Comparison of ENCODE assay signal across 20 cellular contexts in genomic region chr19:13929956-13930355, GRCh38. TPM values are rescaled to one million over a fixed set of nuclear protein-coding genes. Genes with fewer than 3 reads are reported as not detected.
DNase-seq lines count a peak whose midpoint lies in the region; ATAC-seq, FAIRE-seq and TF ChIP-seq lines count a peak whose summit lies in the region.
"Had no signal": no experiment of that assay in that cellular context is flagged by ENCODE, and none has a peak within 500 bp of the region (broad histone marks: within the 10 kb centered on the region; RNA-seq: fewer than 3 reads in every experiment).

No MANE protein-coding gene starts in this region.

- peaks cover 30% of the 10 kb centered on the region for H3K36me3 Mint-ChIP-seq in MCF 10A (ENCODE audit: insufficient read depth, unreplicated experiment)

- H3K9me3 Mint-ChIP-seq in MCF 10A (ENCODE audit: unreplicated experiment): no peaks in the 10 kb centered on the region

- H3K4me3 ChIP-seq in breast epithelium (peak overlapping the region in 2 of 3 donors; percentile 35 to 47), HEK293 (ENCODE audit: low read depth, low read length) (no peak overlapping the region), GM12878 (no peak overlapping the region)
- H3K4me3 ChIP-seq: A549 had no signal

- no peak for ATAC-seq in GM12878
- no peak for ATAC-seq in HG03159 (IDR thresholded peaks at IDR 0.05; ENCODE audit: unreplicated experiment)
- ATAC-seq: A549, HCT116 had no signal

- DNase-seq in breast epithelium (ENCODE audit: low spot score in 2 of 2): no peak
- no peak for DNase-seq in MCF 10A (ENCODE audit: unreplicated experiment)
- DNase-seq in GM12878 (ENCODE audit: low read depth, low spot score): no peak
- no peak for DNase-seq in kidney glomerular epithelial cell (lab: John Stamatoyannopoulos, UW)
- DNase-seq in NK-92 treated with Interleukin-12 subunit alpha and Interleukin-12 subunit beta, amount 100 ng/mL, for 24 hours (lab: John Stamatoyannopoulos, UW): no peak
- DNase-seq: BE2C; CD4-positive, alpha-beta memory T cell; COR-L47; DMS79; IMR-90; KG1 had no signal

- no peak for TF ChIP-seq EP300 in GM12878 (IDR thresholded peaks at IDR 0.05; ENCODE audit: borderline replicate concordance in 1 of 2, control insufficient read depth in 1 of 2, low read depth in 2 of 2, low read length in 2 of 2)

- no peak overlapping the region for H3K9ac ChIP-seq in GM12878 (ENCODE audit: control insufficient read depth, insufficient read depth, low read length)

- in situ Hi-C loops in GM12878 (cut with MboI): no loop called here

- H3K4me2 ChIP-seq in GM12878 (ENCODE audit: control insufficient read depth, insufficient read depth): no peak overlapping the region
- H3K4me2 ChIP-seq: A549 had no signal

- RAD21 ChIA-PET in GM12878 (lab: Charles Lee; ENCODE audit: unreplicated experiment): no interaction called here

- no peak for FAIRE-seq in GM12878 (lab: Jason Lieb, UNC)
- FAIRE-seq: A549, GM12892, H54 had no signal

- H3K9me3 ChIP-seq in breast epithelium (no peaks in the 10 kb centered on the region), HEK293 (ENCODE audit: control insufficient read depth, insufficient read depth, low read depth, low read length) (no peaks in the 10 kb centered on the region), GM12878 (replicated peaks; ENCODE audit: control insufficient read depth, insufficient read depth, low read length) (no peaks in the 10 kb centered on the region)
- H3K9me3 ChIP-seq: A549, BE2C had no signal

- no peak overlapping the region for H2AFZ ChIP-seq in GM12878 (ENCODE audit: control insufficient read depth, low read depth, low read length)

- 85% methylated on average over 5 of the region's 17 CpGs for WGBS in GM12878 (ENCODE audit: insufficient coverage, insufficient replicate concordance, low lambda C conversion rate, missing lambda C conversion rate)

- H3K4me1 ChIP-seq in breast epithelium: no peaks in the 10 kb centered on the region
- no peaks in the 10 kb centered on the region for H3K4me1 ChIP-seq in HEK293 (ENCODE audit: control insufficient read depth, insufficient read depth, low read length)
- H3K4me1 ChIP-seq in GM12878 (ENCODE audit: control insufficient read depth, insufficient read depth, low read length): no peaks in the 10 kb centered on the region
- H3K4me1 ChIP-seq: A549, BE2C had no signal

- H3K36me3 ChIP-seq in breast epithelium (no peaks in the 10 kb centered on the region), HEK293 (ENCODE audit: control insufficient read depth in 2 of 2, insufficient read depth in 1 of 2, low read length in 2 of 2) (peaks cover 8 to 44% of the 10 kb centered on the region in 2 experiments; a peak in 2 of 3 replicates), GM12878 (ENCODE audit: control insufficient read depth in 2 of 2, insufficient read depth in 2 of 2, low read length in 1 of 2) (peaks cover 0 to 1% of the 10 kb centered on the region in 2 experiments; a peak in 2 of 4 replicates)
- H3K36me3 ChIP-seq: BE2C had no signal

- no peaks in the 10 kb centered on the region for H3K4me1 Mint-ChIP-seq in MCF 10A (ENCODE audit: insufficient read depth, unreplicated experiment)

- CTCF ChIA-PET in MCF 10A (lab: Yijun Ruan, JAX) (no interaction called here), HEK293 (lab: Yijun Ruan, JAX) (interaction anchor here (1.0 kb wide), 1 partner anchor 22 kb away, joined by 4 read pairs; no protein-coding TSS in a partner anchor), GM12878 (lab: Yijun Ruan, JAX) (no interaction called here)

- H3K4me3 Mint-ChIP-seq in MCF 10A (ENCODE audit: unreplicated experiment): no peak overlapping the region
- H3K4me3 Mint-ChIP-seq: CD4-positive, alpha-beta memory T cell had no signal

- POLR2A ChIA-PET in MCF 10A (lab: Yijun Ruan, JAX): no interaction called here
- POLR2A ChIA-PET in HEK293 (lab: Yijun Ruan, JAX): interaction anchor here (0.7 kb wide), 1 partner anchor 197 kb away, joined by 4 read pairs; no protein-coding TSS in a partner anchor
- POLR2A ChIA-PET in GM12878 (lab: Charles Lee): no interaction called here

- TF ChIP-seq CTCF in breast epithelium (IDR thresholded peaks at IDR 0.05) (no peak), MCF 10A (IDR thresholded peaks at IDR 0.05; ENCODE audit: unreplicated experiment) (no peak), HEK293 (tag by site-specific recombination; IDR thresholded peaks at IDR 0.05) (no peak), GM12878 (IDR thresholded peaks at IDR 0.05 in 2 of 3, conservative IDR thresholded peaks at IDR 0.05 in 1 of 3; ENCODE audit: control insufficient read depth in 2 of 3, extremely low read depth in 1 of 3, insufficient read depth in 1 of 3, low read depth in 3 of 3, low read length in 3 of 3) (no peak)

- intact Hi-C loops in breast epithelium (cut with DNase I; ENCODE audit: low total_unique reads) (no loop called here), MCF 10A (cut with micrococcal nuclease) (no loop called here), GM12878 (cut with micrococcal nuclease; ENCODE audit: unreplicated experiment) (no loop called here)

- no peak overlapping the region for H3K27ac Mint-ChIP-seq in MCF 10A (ENCODE audit: low read depth, unreplicated experiment)
- H3K27ac Mint-ChIP-seq: CD4-positive, alpha-beta memory T cell had no signal

- TF ChIP-seq RAD21 in GM12878 (IDR thresholded peaks at IDR 0.05; ENCODE audit: insufficient read depth, low read depth, low read length): no peak

- H3K27ac ChIP-seq in breast epithelium: peak overlapping the region; percentile 19 to 36
- H3K27ac ChIP-seq in HEK293 (ENCODE audit: extremely low read depth, low read depth, low read length): no peak overlapping the region
- H3K27ac ChIP-seq in GM12878 (ENCODE audit: control insufficient read depth, insufficient read depth): no peak overlapping the region
- H3K27ac ChIP-seq: A549, C4-2B had no signal

- no TSS peak for BruUV-seq in MCF 10A (replicated peaks; lab: Mats Ljungman, UMichigan)
- no TSS peak for BruUV-seq in GM12878 (replicated peaks; lab: Mats Ljungman, UMichigan)

- SMC1A ChIA-PET in GM12878 (lab: Charles Lee; ENCODE audit: uncharacterized antibody, unreplicated experiment): no interaction called here

- no peaks in the 10 kb centered on the region for H3K27me3 Mint-ChIP-seq in MCF 10A (ENCODE audit: insufficient read depth, unreplicated experiment)

- no peaks in the 10 kb centered on the region for H3K79me2 ChIP-seq in GM12878 (ENCODE audit: control insufficient read depth, insufficient read depth, low read length)

- H3K27me3 ChIP-seq in breast epithelium (no peaks in the 10 kb centered on the region), GM12878 (replicated peaks in 1 of 2; ENCODE audit: control insufficient read depth in 2 of 2, insufficient read depth in 2 of 2, low read length in 1 of 2) (no peaks in the 10 kb centered on the region)
- H3K27me3 ChIP-seq: BE2C had no signal

- no peaks in the 10 kb centered on the region for H4K20me1 ChIP-seq in GM12878 (ENCODE audit: control insufficient read depth, insufficient read depth)

- TF ChIP-seq POLR2A in breast epithelium (IDR thresholded peaks at IDR 0.05): no peak
- TF ChIP-seq POLR2A in GM12878 (IDR thresholded peaks at IDR 0.05; ENCODE audit: low read depth, low read length): 0 out of 2 replicates have a peak, but pooled peaks have one; percentile 7

RNA-seq across cellular contexts. Expression of gene PODNL1, which starts 8.3 kb away (rescaled TPM):
- total RNA-seq in breast epithelium (1 to 10 TPM in 2 of 3 donors, under 1 TPM in 1; 0.80 to 8.8 (median 2.3) TPM), MCF 10A (2022) (0.25 and 0.51 TPM in 2 replicates), GM12878 (2014; rRNA removed) (not detected in 2 replicates), GM12878 (2014; rRNA removed; fragmentation: Illumina TruSeq; extraction: Trizol) (not detected in 2 replicates), GM12878 (2021) (not detected in 2 replicates)
- not detected in 2 replicates for total RNA-seq in GM12878 (2013; cell fraction: nucleolus; rRNA removed)
- not detected for polyA plus RNA-seq in GM12878 (2011; ENCODE audit: low read depth)
- polyA plus RNA-seq in GM12878 (2011; rRNA removed) (0.04 TPM in 1 of 2 replicates, not detected in the other), GM12878 (2014; fragmentation: Illumina TruSeq; extraction: Trizol) (not detected in 2 replicates), GM12878 (2014; fragmentation: Nextera tagmentation; extraction: Ambion mirVana) (not detected), GM12878 (2014; rRNA removed) (not detected in 2 replicates), GM12878 (2016; fragmentation: Nextera tagmentation; extraction: Ambion mirVana) (under 1 TPM in 1 of 2 experiments, not detected in 1; 0.44 TPM)
- 0.13 and 0.15 TPM in 2 replicates for polyA plus RNA-seq in GM12878 (2011; cell fraction: cytosol; rRNA removed)
- polyA plus RNA-seq in GM12878 (2011; cell fraction: nucleus; rRNA removed): 0.09 TPM in 1 of 2 replicates, not detected in the other
- polyA plus RNA-seq in GM12878 (2012): 0.28 and 0.37 TPM in 2 replicates
- not detected in 2 replicates for polyA minus RNA-seq in GM12878 (2011; rRNA and poly(A)+ RNA removed)
- not detected in 2 replicates for polyA minus RNA-seq in GM12878 (2011; cell fraction: cytosol; rRNA and poly(A)+ RNA removed)
- not detected in 2 replicates for polyA minus RNA-seq in GM12878 (2011; cell fraction: nucleus; rRNA and poly(A)+ RNA removed)
- total RNA-seq: CD4-positive, alpha-beta memory T cell; G401 had no signal
- polyA plus RNA-seq: CD4-positive, alpha-beta memory T cell had no signal

RNA-seq across cellular contexts. Expression of gene DCAF15, which starts 22.4 kb away (rescaled TPM):
- total RNA-seq in breast epithelium (10 to 100 TPM; 13.4 to 22.7 (median 19.0) TPM), MCF 10A (2022) (17.6 and 19.3 TPM in 2 replicates), GM12878 (2014; rRNA removed) (36.2 and 43.3 TPM in 2 replicates), GM12878 (2014; rRNA removed; fragmentation: Illumina TruSeq; extraction: Trizol) (16.9 and 18.0 TPM in 2 replicates), GM12878 (2021) (58.2 and 63.4 TPM in 2 replicates)
- total RNA-seq in GM12878 (2013; cell fraction: nucleolus; rRNA removed): 26.9 and 33.4 TPM in 2 replicates
- polyA plus RNA-seq in GM12878 (2011; ENCODE audit: low read depth): 10.8 TPM
- polyA plus RNA-seq in GM12878 (2011; rRNA removed) (11.8 and 25.3 TPM in 2 replicates), GM12878 (2014; fragmentation: Illumina TruSeq; extraction: Trizol) (11.9 and 20.9 TPM in 2 replicates), GM12878 (2014; fragmentation: Nextera tagmentation; extraction: Ambion mirVana) (under 1 TPM; 0.16 to 0.58 TPM), GM12878 (2014; rRNA removed) (50.1 and 55.7 TPM in 2 replicates), GM12878 (2016; fragmentation: Nextera tagmentation; extraction: Ambion mirVana) (10 to 100 TPM; 27.9 to 29.2 TPM)
- polyA plus RNA-seq in GM12878 (2011; cell fraction: cytosol; rRNA removed): 27.7 and 41.9 TPM in 2 replicates
- 248 and 296 TPM in 2 replicates for polyA plus RNA-seq in GM12878 (2011; cell fraction: nucleus; rRNA removed)
- polyA plus RNA-seq in GM12878 (2012): 32.4 and 34.3 TPM in 2 replicates
- polyA minus RNA-seq in GM12878 (2011; rRNA and poly(A)+ RNA removed): 32.3 TPM in 2 replicates
- polyA minus RNA-seq in GM12878 (2011; cell fraction: cytosol; rRNA and poly(A)+ RNA removed): 10.6 and 15.0 TPM in 2 replicates
- 33.1 and 49.4 TPM in 2 replicates for polyA minus RNA-seq in GM12878 (2011; cell fraction: nucleus; rRNA and poly(A)+ RNA removed)

RNA-seq across cellular contexts. Expression of gene CC2D1A, which starts 24.0 kb away (rescaled TPM):
- total RNA-seq in breast epithelium (10 to 100 TPM; 16.6 to 50.1 (median 43.6) TPM), MCF 10A (2022) (36.7 and 37.1 TPM in 2 replicates), GM12878 (2014; rRNA removed) (13.2 and 17.3 TPM in 2 replicates), GM12878 (2014; rRNA removed; fragmentation: Illumina TruSeq; extraction: Trizol) (9.0 and 10.2 TPM in 2 replicates), GM12878 (2021) (32.7 and 36.1 TPM in 2 replicates)
- total RNA-seq in GM12878 (2013; cell fraction: nucleolus; rRNA removed): 27.1 and 32.2 TPM in 2 replicates
- polyA plus RNA-seq in GM12878 (2011; ENCODE audit: low read depth): 5.8 TPM
- polyA plus RNA-seq in GM12878 (2011; rRNA removed) (7.4 and 11.9 TPM in 2 replicates), GM12878 (2014; fragmentation: Illumina TruSeq; extraction: Trizol) (7.3 and 14.8 TPM in 2 replicates), GM12878 (2014; fragmentation: Nextera tagmentation; extraction: Ambion mirVana) (1 to 10 TPM in 1 of 2 experiments, under 1 TPM in 1; 0.13 to 1.0 TPM), GM12878 (2014; rRNA removed) (24.9 and 28.0 TPM in 2 replicates), GM12878 (2016; fragmentation: Nextera tagmentation; extraction: Ambion mirVana) (10 to 100 TPM; 18.6 to 22.5 TPM)
- 8.9 and 12.7 TPM in 2 replicates for polyA plus RNA-seq in GM12878 (2011; cell fraction: cytosol; rRNA removed)
- polyA plus RNA-seq in GM12878 (2011; cell fraction: nucleus; rRNA removed): 55.0 and 65.9 TPM in 2 replicates
- polyA plus RNA-seq in GM12878 (2012): 16.1 and 18.9 TPM in 2 replicates
- polyA minus RNA-seq in GM12878 (2011; rRNA and poly(A)+ RNA removed): 10.2 and 16.0 TPM in 2 replicates
- polyA minus RNA-seq in GM12878 (2011; cell fraction: cytosol; rRNA and poly(A)+ RNA removed): 7.2 and 8.3 TPM in 2 replicates
- polyA minus RNA-seq in GM12878 (2011; cell fraction: nucleus; rRNA and poly(A)+ RNA removed): 7.7 and 18.8 TPM in 2 replicates

RNA-seq across cellular contexts. Expression of gene BRME1, which starts 24.0 kb away (rescaled TPM):
- total RNA-seq in breast epithelium (1 to 10 TPM; 1.3 to 6.3 (median 1.6) TPM), MCF 10A (2022) (0.75 and 1.8 TPM in 2 replicates), GM12878 (2014; rRNA removed) (0.33 and 1.4 TPM in 2 replicates), GM12878 (2014; rRNA removed; fragmentation: Illumina TruSeq; extraction: Trizol) (0.41 and 0.72 TPM in 2 replicates), GM12878 (2021) (0.72 and 1.9 TPM in 2 replicates)
- 4.1 and 4.8 TPM in 2 replicates for total RNA-seq in GM12878 (2013; cell fraction: nucleolus; rRNA removed)
- 0.79 TPM for polyA plus RNA-seq in GM12878 (2011; ENCODE audit: low read depth)
- polyA plus RNA-seq in GM12878 (2011; rRNA removed) (1.6 and 2.2 TPM in 2 replicates), GM12878 (2014; fragmentation: Illumina TruSeq; extraction: Trizol) (0.47 and 0.67 TPM in 2 replicates), GM12878 (2014; fragmentation: Nextera tagmentation; extraction: Ambion mirVana) (under 1 TPM in 1 of 2 experiments, not detected in 1; 0.07 TPM), GM12878 (2014; rRNA removed) (1.0 and 1.9 TPM in 2 replicates), GM12878 (2016; fragmentation: Nextera tagmentation; extraction: Ambion mirVana) (1 to 10 TPM in 1 of 2 experiments, under 1 TPM in 1; 0.28 to 1.1 TPM)
- 3.9 and 4.8 TPM in 2 replicates for polyA plus RNA-seq in GM12878 (2011; cell fraction: cytosol; rRNA removed)
- polyA plus RNA-seq in GM12878 (2011; cell fraction: nucleus; rRNA removed): 13.6 and 16.7 TPM in 2 replicates
- 0.43 and 0.52 TPM in 2 replicates for polyA plus RNA-seq in GM12878 (2012)
- polyA minus RNA-seq in GM12878 (2011; rRNA and poly(A)+ RNA removed): 0.95 and 2.1 TPM in 2 replicates
- 0.80 and 2.9 TPM in 2 replicates for polyA minus RNA-seq in GM12878 (2011; cell fraction: cytosol; rRNA and poly(A)+ RNA removed)
- polyA minus RNA-seq in GM12878 (2011; cell fraction: nucleus; rRNA and poly(A)+ RNA removed): 1.7 and 5.8 TPM in 2 replicates

RNA-seq across cellular contexts. Expression of gene NANOS3, which starts 53.0 kb away (rescaled TPM):
- total RNA-seq in breast epithelium (not detected), MCF 10A (2022) (not detected in 2 replicates), GM12878 (2014; rRNA removed) (0.54 and 1.5 TPM in 2 replicates), GM12878 (2014; rRNA removed; fragmentation: Illumina TruSeq; extraction: Trizol) (1.5 and 1.6 TPM in 2 replicates), GM12878 (2021) (1.5 and 1.7 TPM in 2 replicates)
- 3.9 and 5.7 TPM in 2 replicates for total RNA-seq in GM12878 (2013; cell fraction: nucleolus; rRNA removed)
- polyA plus RNA-seq in GM12878 (2011; ENCODE audit: low read depth): not detected
- polyA plus RNA-seq in GM12878 (2011; rRNA removed) (0.24 and 0.69 TPM in 2 replicates), GM12878 (2014; fragmentation: Illumina TruSeq; extraction: Trizol) (1.00 TPM in 1 of 2 replicates, not detected in the other), GM12878 (2014; fragmentation: Nextera tagmentation; extraction: Ambion mirVana) (under 1 TPM; 0.31 to 0.80 TPM), GM12878 (2014; rRNA removed) (0.81 and 2.3 TPM in 2 replicates), GM12878 (2016; fragmentation: Nextera tagmentation; extraction: Ambion mirVana) (under 1 TPM; 0.53 to 0.62 TPM)
- polyA plus RNA-seq in GM12878 (2011; cell fraction: cytosol; rRNA removed): 1.4 and 1.5 TPM in 2 replicates
- 2.5 and 2.7 TPM in 2 replicates for polyA plus RNA-seq in GM12878 (2011; cell fraction: nucleus; rRNA removed)
- 0.94 and 1.0 TPM in 2 replicates for polyA plus RNA-seq in GM12878 (2012)
- polyA minus RNA-seq in GM12878 (2011; rRNA and poly(A)+ RNA removed): 0.82 TPM in 1 of 2 replicates, not detected in the other
- not detected in 2 replicates for polyA minus RNA-seq in GM12878 (2011; cell fraction: cytosol; rRNA and poly(A)+ RNA removed)
- 1.6 TPM in 1 of 2 replicates, not detected in the other for polyA minus RNA-seq in GM12878 (2011; cell fraction: nucleus; rRNA and poly(A)+ RNA removed)
- total RNA-seq: CD4-positive, alpha-beta memory T cell; HT-29; IMR-90 had no signal
- polyA plus RNA-seq: CD4-positive, alpha-beta memory T cell had no signal

Comparison
In these comparisons a context has a peak if more than half of its experiments do, and no peak if none do; other contexts are left out.
1. H3K27ac ChIP-seq: peak in breast epithelium (2 of 2); none in HEK293 (single experiment) and GM12878 (single experiment).
2. H3K4me3 ChIP-seq: peak in breast epithelium (2 of 3); none in HEK293 (single experiment) and GM12878 (single experiment).